Comparison of ENCODE assay signal across 1 cellular context in the genomic region with DNA sequence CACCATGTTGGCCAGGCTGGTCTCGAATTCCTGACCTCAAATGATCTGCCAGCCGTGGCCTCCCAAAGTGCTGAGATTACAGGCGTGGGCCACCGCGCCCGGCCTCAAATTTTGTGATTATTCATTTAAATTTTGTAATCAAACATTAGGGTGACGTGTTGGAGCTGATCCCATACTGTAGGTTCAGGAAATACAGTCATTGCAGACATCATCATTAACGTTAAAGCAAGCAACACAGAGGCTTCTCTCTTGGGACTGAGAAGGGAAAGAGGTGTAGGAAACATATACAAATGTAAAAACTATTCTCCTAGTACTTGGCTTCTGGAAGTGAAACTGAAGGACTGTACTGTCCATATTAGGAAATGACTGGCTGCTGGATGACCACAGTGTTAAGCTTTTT.
TF ChIP-seq lines count a peak whose summit lies in the region.

No MANE protein-coding gene starts in this region.

TF ChIP-seq in endothelial cell of umbilical vein, 7 proteins besides CTCF, POLR2A, EP300 and RAD21:
- TF ChIP-seq, protein P1, sequence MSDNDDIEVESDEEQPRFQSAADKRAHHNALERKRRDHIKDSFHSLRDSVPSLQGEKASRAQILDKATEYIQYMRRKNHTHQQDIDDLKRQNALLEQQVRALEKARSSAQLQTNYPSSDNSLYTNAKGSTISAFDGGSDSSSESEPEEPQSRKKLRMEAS (IDR thresholded peaks at IDR 0.05; ENCODE audit: insufficient read depth, insufficient read length): no peak
- TF ChIP-seq POLR2AphosphoS5 (IDR thresholded peaks at IDR 0.05; ENCODE audit: insufficient read depth, low read depth, low read length): no peak
- no peak for TF ChIP-seq MYC (IDR thresholded peaks at IDR 0.05; ENCODE audit: low read depth, low read length)
- no peak for TF ChIP-seq GATA2 (IDR thresholded peaks at IDR 0.05; ENCODE audit: insufficient read depth, insufficient read length, low read depth, low read length)
- TF ChIP-seq FOS (IDR thresholded peaks at IDR 0.05; ENCODE audit: borderline replicate concordance, insufficient read depth, low read length): peak; percentile 17
- TF ChIP-seq JUN (IDR thresholded peaks at IDR 0.05; ENCODE audit: borderline replicate concordance, insufficient read depth, insufficient read length, low read depth): peak; percentile 11
TF ChIP-seq in endothelial cell of umbilical vein: peak in this region for 2.
